Comparison of ENCODE assay signal across 24 cellular contexts in genomic region chr2:187009483-187010239, GRCh38.
"Had no signal": no experiment of that assay in that cellular context is flagged by ENCODE, and none has a peak within 500 bp of the region (broad histone marks: within the 10 kb centered on the region; RNA-seq: fewer than 3 reads in every experiment).

No MANE protein-coding gene starts in this region.

- H3K4me2 ChIP-seq: smooth muscle cell had no signal

- DNase-seq: activated CD4-positive, alpha-beta memory T cell treated with anti-CD3 and anti-CD28 coated beads, Interleukin-2, amount 10 ng/mL, durations not matched to agents 7 days and 5 days; activated CD4-positive, alpha-beta T cell treated with anti-CD3 and anti-CD28 coated beads, Interleukin-2, amount 10 ng/mL, durations not matched to agents 24 days and 14 days; activated CD4-positive, CD25-positive, alpha-beta regulatory T cell treated with anti-CD3 and anti-CD28 coated beads, Interleukin-2, amount 50 U/mL, for 72 hours; activated CD8-positive, alpha-beta memory T cell treated with anti-CD3 and anti-CD28 coated beads, Interleukin-2, amount 50 U/mL, for 48 hours; activated gamma-delta T cell; activated naive CD4-positive, alpha-beta T cell treated with anti-CD3 and anti-CD28 coated beads, Interleukin-2, amount 10 ng/mL, durations not matched to agents 7 days and 5 days; activated naive CD8-positive, alpha-beta T cell treated with anti-CD3 and anti-CD28 coated beads, Interleukin-2, amount 10 ng/mL, durations not matched to agents 7 days and 5 days; activated T-cell treated with anti-CD3 and anti-CD28 coated beads, Interleukin-2, amount 50 U/mL, for 24 hours; amniotic stem cell; endodermal cell; esophagus squamous epithelium; islet precursor cell; midbrain; naive thymus-derived CD4-positive, alpha-beta T cell; occipital lobe; stimulated activated CD4-positive, alpha-beta T cell treated with anti-CD3 and anti-CD28 coated beads, Interleukin-2, amount 100 ng/mL, for 24 hours; stimulated activated naive B cell treated with anti-CD40 and anti-IgM and Interleukin-4, amounts not matched to agents 10 μg/mL and 1 μg/mL and 100 μg/mL, for 72 hours; stomach; T-helper 17 cell; T1000; thyroid gland; upper lobe of right lung had no signal

- H3K9me3 ChIP-seq: esophagus squamous epithelium, right atrium auricular region, stomach, thyroid gland, upper lobe of right lung had no signal

- H3K4me1 ChIP-seq: esophagus squamous epithelium, right atrium auricular region, stomach, thyroid gland, upper lobe of right lung had no signal

- H3K4me3 ChIP-seq: esophagus squamous epithelium, right atrium auricular region, smooth muscle cell, stomach, thyroid gland, upper lobe of right lung had no signal

- ATAC-seq: naive thymus-derived CD4-positive, alpha-beta T cell; stimulated activated naive B cell treated with anti-CD40 and anti-IgM and Interleukin-4, amounts not matched to agents 10 μg/mL and 1 μg/mL and 100 μg/mL, for 72 hours; T-helper 17 cell; upper lobe of right lung had no signal

- H3K27ac ChIP-seq: esophagus squamous epithelium, right atrium auricular region, stomach, thyroid gland, upper lobe of right lung had no signal

- H3K27me3 ChIP-seq: esophagus squamous epithelium, right atrium auricular region, stomach, thyroid gland, upper lobe of right lung had no signal

- H3K36me3 ChIP-seq: esophagus squamous epithelium, right atrium auricular region, stomach, thyroid gland, upper lobe of right lung had no signal
